Comparison of ENCODE assay signal across 1 cellular context in the genomic region with DNA sequence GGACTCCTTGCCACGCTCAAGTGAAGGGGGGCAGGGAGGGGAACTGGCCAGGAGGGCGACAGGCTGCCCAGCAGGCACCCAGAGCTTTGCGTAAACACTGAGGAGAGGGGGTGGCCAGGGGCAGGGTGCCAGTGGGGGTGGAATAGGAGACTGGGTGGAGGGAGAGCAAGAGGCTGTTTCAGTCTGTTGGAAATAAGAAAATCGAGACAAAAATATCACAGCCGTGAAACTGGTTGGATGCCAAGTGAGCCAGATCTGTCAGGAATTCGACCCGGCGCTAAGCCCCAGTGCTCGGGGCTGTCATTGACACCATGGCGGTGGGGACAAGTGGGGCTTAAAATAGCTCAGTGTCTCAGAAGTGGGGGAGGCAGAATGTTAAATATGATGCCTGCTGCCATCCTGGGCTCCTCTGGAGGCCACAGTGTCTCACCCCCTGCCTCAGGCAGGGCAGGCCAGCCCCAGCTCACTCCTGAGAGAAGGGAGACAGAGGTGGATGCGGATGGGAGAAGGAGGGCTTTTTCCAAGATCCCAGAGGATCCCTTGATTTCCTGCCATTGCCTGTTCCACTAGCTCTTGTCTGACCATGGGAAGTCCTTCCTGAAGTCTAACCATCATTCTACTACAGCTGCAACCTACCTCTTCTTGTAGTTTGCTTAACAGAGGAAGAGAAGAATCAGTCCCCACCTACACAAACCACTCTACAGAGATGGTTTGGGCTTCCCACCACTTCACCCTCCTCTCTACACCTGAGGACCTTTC.
TF ChIP-seq lines count a peak whose summit lies in the region.

No MANE protein-coding gene starts in this region.

TF ChIP-seq in Ishikawa, 13 proteins besides CTCF, POLR2A, EP300 and RAD21 (continued from another document):
- TF ChIP-seq, protein P1, sequence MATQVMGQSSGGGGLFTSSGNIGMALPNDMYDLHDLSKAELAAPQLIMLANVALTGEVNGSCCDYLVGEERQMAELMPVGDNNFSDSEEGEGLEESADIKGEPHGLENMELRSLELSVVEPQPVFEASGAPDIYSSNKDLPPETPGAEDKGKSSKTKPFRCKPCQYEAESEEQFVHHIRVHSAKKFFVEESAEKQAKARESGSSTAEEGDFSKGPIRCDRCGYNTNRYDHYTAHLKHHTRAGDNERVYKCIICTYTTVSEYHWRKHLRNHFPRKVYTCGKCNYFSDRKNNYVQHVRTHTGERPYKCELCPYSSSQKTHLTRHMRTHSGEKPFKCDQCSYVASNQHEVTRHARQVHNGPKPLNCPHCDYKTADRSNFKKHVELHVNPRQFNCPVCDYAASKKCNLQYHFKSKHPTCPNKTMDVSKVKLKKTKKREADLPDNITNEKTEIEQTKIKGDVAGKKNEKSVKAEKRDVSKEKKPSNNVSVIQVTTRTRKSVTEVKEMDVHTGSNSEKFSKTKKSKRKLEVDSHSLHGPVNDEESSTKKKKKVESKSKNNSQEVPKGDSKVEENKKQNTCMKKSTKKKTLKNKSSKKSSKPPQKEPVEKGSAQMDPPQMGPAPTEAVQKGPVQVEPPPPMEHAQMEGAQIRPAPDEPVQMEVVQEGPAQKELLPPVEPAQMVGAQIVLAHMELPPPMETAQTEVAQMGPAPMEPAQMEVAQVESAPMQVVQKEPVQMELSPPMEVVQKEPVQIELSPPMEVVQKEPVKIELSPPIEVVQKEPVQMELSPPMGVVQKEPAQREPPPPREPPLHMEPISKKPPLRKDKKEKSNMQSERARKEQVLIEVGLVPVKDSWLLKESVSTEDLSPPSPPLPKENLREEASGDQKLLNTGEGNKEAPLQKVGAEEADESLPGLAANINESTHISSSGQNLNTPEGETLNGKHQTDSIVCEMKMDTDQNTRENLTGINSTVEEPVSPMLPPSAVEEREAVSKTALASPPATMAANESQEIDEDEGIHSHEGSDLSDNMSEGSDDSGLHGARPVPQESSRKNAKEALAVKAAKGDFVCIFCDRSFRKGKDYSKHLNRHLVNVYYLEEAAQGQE (IDR thresholded peaks at IDR 0.05; ENCODE audit: low read depth) = no peak
- TF ChIP-seq ZBTB7A (IDR thresholded peaks at IDR 0.05; ENCODE audit: low read depth) (no peak), FOXM1 (IDR thresholded peaks at IDR 0.05; ENCODE audit: borderline replicate concordance, low read depth) (no peak), YY1 (IDR thresholded peaks at IDR 0.05; ENCODE audit: low read depth) (no peak), TEAD4 (IDR thresholded peaks at IDR 0.05) (peak; percentile 21; the same call in 1 of the 2 replicates), CEBPB (IDR thresholded peaks at IDR 0.05) (no peak), TCF12 (IDR thresholded peaks at IDR 0.05; ENCODE audit: low read depth) (peak; percentile 40; the same call in 1 of the 2 replicates), EGR1 (IDR thresholded peaks at IDR 0.05) (no peak)
TF ChIP-seq in Ishikawa: peak in this region for 3.
